Comparison of ENCODE assay signal across 8 cellular contexts in the genomic region with DNA sequence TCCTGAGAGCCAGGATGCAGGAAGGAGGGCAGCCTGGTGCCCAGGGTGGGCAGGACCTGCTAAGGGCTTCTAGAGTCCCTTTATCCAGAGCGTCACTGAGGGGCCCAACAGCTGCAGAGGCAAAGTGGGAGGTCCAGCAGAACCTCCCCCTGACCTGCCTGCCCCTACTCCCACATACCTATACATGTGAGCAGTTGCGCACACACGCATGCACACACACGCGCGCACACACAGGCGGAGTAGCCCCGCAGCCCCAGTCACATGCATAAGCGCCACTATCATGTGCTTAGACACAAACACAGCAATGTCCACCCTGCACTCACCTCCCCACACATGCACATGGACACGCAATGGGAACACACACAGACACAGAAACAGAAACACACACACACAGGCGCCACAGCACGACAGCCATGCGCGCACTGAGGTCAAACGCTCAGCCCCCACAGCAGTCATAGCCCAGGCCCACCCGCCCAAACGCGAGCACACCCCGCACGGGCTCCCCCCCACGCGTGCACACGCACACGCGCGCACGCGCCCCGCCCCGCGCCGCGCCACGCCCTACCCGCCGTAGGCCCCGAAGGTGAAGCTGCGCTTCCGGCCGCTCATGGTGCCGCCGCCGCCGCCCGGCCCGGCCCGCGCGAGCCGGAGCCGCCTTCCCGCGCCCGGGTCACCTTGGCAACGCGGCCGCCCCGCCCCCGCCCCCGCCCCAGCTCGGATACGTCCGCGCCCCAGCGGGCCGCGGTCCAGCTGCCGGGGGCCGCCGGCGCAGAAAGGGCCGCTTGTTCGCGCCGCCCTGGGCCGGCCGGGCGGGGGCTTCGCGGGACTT. TPM values are rescaled to one million over a fixed set of nuclear protein-coding genes. Genes with fewer than 3 reads are reported as not detected.
DNase-seq lines count a peak whose midpoint lies in the region; TF ChIP-seq lines count a peak whose summit lies in the region.

No MANE protein-coding gene starts in this region.

- H3K9me3 ChIP-seq in SJSA1 (replicated peaks): no peaks in the 10 kb centered on the region

- peaks cover 63% of the 10 kb centered on the region for H3K4me1 Mint-ChIP-seq in brain
- peaks cover 11 to 15% of the 10 kb centered on the region in 2 donors for H3K4me1 Mint-ChIP-seq in immature natural killer cell

- H3K27ac Mint-ChIP-seq in brain: peak overlapping the region; percentile 87 to 96 (median 92)
- peak overlapping the region in 1 of 6 donors; percentile 62 for H3K27ac Mint-ChIP-seq in immature natural killer cell

- H3K4me3 ChIP-seq in SJSA1: peak overlapping the region; percentile 22

- H3K4me3 Mint-ChIP-seq in brain (peak overlapping the region; percentile 87 to 93 (median 91)), immature natural killer cell (peak overlapping the region; percentile 82 to 96 (median 90))

- H3K27me3 ChIP-seq in SJSA1 (replicated peaks): peaks cover 15% of the 10 kb centered on the region

- DNase-seq in NCI-H2081 (lab: John Stamatoyannopoulos, UW): peak; percentile 52 to 61
- no peak for DNase-seq in NCI-H2081 treated with DMSO at 0.1 percent for 48 hours (lab: John Stamatoyannopoulos, UW)
- DNase-seq in SJSA1 (ENCODE audit: low read depth in 1 of 2, low spot score in 2 of 2): no peak
- DNase-seq in immature natural killer cell: peak; percentile 14 to 27 (median 18)
- DNase-seq in stimulated activated CD4-positive, alpha-beta T cell treated with anti-CD3 and anti-CD28 coated beads, Interleukin-4, amount 100 ng/mL, for 4 hours: peak; percentile 34 to 43
- DNase-seq in MV-4-11 (lab: John Stamatoyannopoulos, UW): no peak
- no peak for DNase-seq in mucosa of gallbladder (ENCODE audit: low spot score)

- no peak for TF ChIP-seq CTCF in brain (conservative IDR thresholded peaks at IDR 0.05)

- H3K9me3 Mint-ChIP-seq in brain (peaks cover 0 to 3% (median 0%) of the 10 kb centered on the region in 5 experiments), immature natural killer cell (peaks cover 0 to 2% (median 0%) of the 10 kb centered on the region in 6 donors)

- no peak overlapping the region for H3K27ac ChIP-seq in SJSA1

- peaks cover 6% of the 10 kb centered on the region for H3K4me1 ChIP-seq in SJSA1 (replicated peaks)

- H3K36me3 Mint-ChIP-seq in brain (no peaks in the 10 kb centered on the region), immature natural killer cell (no peaks in the 10 kb centered on the region)

- peaks cover 6% of the 10 kb centered on the region for H3K27me3 Mint-ChIP-seq in brain
- H3K27me3 Mint-ChIP-seq in immature natural killer cell (ENCODE audit: low read depth in 3 of 3): peaks cover 8 to 23% (median 11%) of the 10 kb centered on the region in 3 donors

- H3K36me3 ChIP-seq in SJSA1: no peaks in the 10 kb centered on the region

RNA-seq across cellular contexts. Expression of a gene that starts 17.7 kb away (rescaled TPM):
- 0.03 and 0.08 TPM in 2 replicates for total RNA-seq in SJSA1 (2014; rRNA removed; shearing (Covaris generic))
- polyA plus RNA-seq in brain (ENCODE audit: insufficient read depth, low read depth, low replicate concordance) (60.7 TPM), immature natural killer cell (not detected)
- total RNA-seq in mucosa of gallbladder: 157 TPM

Comparison
In these comparisons a context has a peak if more than half of its experiments do, and no peak if none do; other contexts are left out.
1. DNase-seq: peak in NCI-H2081 (2 of 2), immature natural killer cell (3 of 3) and stimulated activated CD4-positive, alpha-beta T cell treated with anti-CD3 and anti-CD28 coated beads, Interleukin-4, amount 100 ng/mL, for 4 hours (2 of 2); none in NCI-H2081 treated with DMSO at 0.1 percent for 48 hours (single experiment), SJSA1 (0 of 2), MV-4-11 (single experiment) and mucosa of gallbladder (single experiment).
2. RNA of a gene that starts 17.7 kb away (total RNA-seq): 157 TPM in mucosa of gallbladder (single experiment); 0.03 to 0.08 TPM in SJSA1; every median in the first group is over 100 times any median in the second.